In genomic region chr12:71152838-71153237, GRCh38 we compare ENCODE assay signal across 19 cellular contexts. TPM values are rescaled to one million over a fixed set of nuclear protein-coding genes. Genes with fewer than 3 reads are reported as not detected.
DNase-seq lines count a peak whose midpoint lies in the region; ATAC-seq and TF ChIP-seq lines count a peak whose summit lies in the region.
"Had no signal": no experiment of that assay in that cellular context is flagged by ENCODE, and none has a peak within 500 bp of the region (broad histone marks: within the 10 kb centered on the region; RNA-seq: fewer than 3 reads in every experiment).

No MANE protein-coding gene starts in this region.

- peaks cover 3% of the 10 kb centered on the region for H3K36me3 Mint-ChIP-seq in glutamatergic neuron (ENCODE audit: unreplicated experiment)

- peaks cover 3% of the 10 kb centered on the region for H3K9me3 Mint-ChIP-seq in glutamatergic neuron (ENCODE audit: unreplicated experiment)

- no peaks in the 10 kb centered on the region for H3K4me1 Mint-ChIP-seq in glutamatergic neuron (ENCODE audit: low read depth, unreplicated experiment)
- H3K4me1 Mint-ChIP-seq: B cell had no signal

- no peak for ATAC-seq in HG03442 (IDR thresholded peaks at IDR 0.05; ENCODE audit: unreplicated experiment)
- ATAC-seq in left lung = no peak

- H3K4me3 ChIP-seq in colonic mucosa (peak overlapping the region; percentile 41), left lung (no peak overlapping the region)
- H3K4me3 ChIP-seq: PC-9 had no signal

- DNase-seq in A172 (ENCODE audit: low spot score) (peak; percentile 63), LoVo (ENCODE audit: low spot score) (peak; percentile 98), colonic mucosa (no peak), glutamatergic neuron (no peak), left lung (no peak), ureter (ENCODE audit: low spot score) (no peak), NCI-H1417 (lab: John Stamatoyannopoulos, UW) (no peak)
- DNase-seq: ACHN; CD4-positive, alpha-beta T cell; DMS 273 treated with DMSO at 0.1 percent for 48 hours; H7; Karpas-422; NCI-H1417 treated with DMSO at 0.1 percent for 48 hours; NCI-H345; PC-9; Right ventricle myocardium superior had no signal

- H3K27ac ChIP-seq in colonic mucosa = peak overlapping the region; percentile 15
- H3K27ac ChIP-seq in left lung = no peak overlapping the region
- H3K27ac ChIP-seq: PC-9 had no signal

- no peak overlapping the region for H3K4me3 Mint-ChIP-seq in glutamatergic neuron (ENCODE audit: unreplicated experiment)
- H3K4me3 Mint-ChIP-seq: B cell; CD4-positive, alpha-beta T cell had no signal

- H3K27me3 ChIP-seq in colonic mucosa (no peaks in the 10 kb centered on the region), left lung (no peaks in the 10 kb centered on the region)

- no peaks in the 10 kb centered on the region for H3K4me1 ChIP-seq in colonic mucosa
- H3K4me1 ChIP-seq in left lung = peaks cover 0 to 3% of the 10 kb centered on the region in 2 donors

- peak overlapping the region; percentile 28 for H3K27ac Mint-ChIP-seq in glutamatergic neuron (ENCODE audit: unreplicated experiment)
- H3K27ac Mint-ChIP-seq: B cell; CD4-positive, alpha-beta T cell had no signal

- H3K9me3 ChIP-seq in colonic mucosa (no peaks in the 10 kb centered on the region), left lung (peaks cover 0 to 4% of the 10 kb centered on the region in 2 donors)

- H3K9ac ChIP-seq in colonic mucosa (ENCODE audit: low read depth in 2 of 2, low read length in 2 of 2) = peak overlapping the region in 1 of 2 donors; percentile 57

- no peaks in the 10 kb centered on the region for H3K27me3 Mint-ChIP-seq in glutamatergic neuron (ENCODE audit: unreplicated experiment)
- H3K27me3 Mint-ChIP-seq: B cell had no signal

- no peaks in the 10 kb centered on the region for H3K36me3 ChIP-seq in colonic mucosa
- no peaks in the 10 kb centered on the region for H3K36me3 ChIP-seq in left lung

- intact Hi-C loops in colonic mucosa (cut with DNase I) (no loop called here), left lung (cut with DNase I) (no loop called here)

- no peak for TF ChIP-seq CTCF in colonic mucosa (IDR thresholded peaks at IDR 0.05)
- no peak for TF ChIP-seq CTCF in glutamatergic neuron (IDR thresholded peaks at IDR 0.05; ENCODE audit: partially characterized antibody, unreplicated experiment)
- no peak for TF ChIP-seq CTCF in left lung (IDR thresholded peaks at IDR 0.05)

RNA-seq across cellular contexts. Expression of gene TSPAN8, which starts 5.0 kb away (rescaled TPM):
- 40.6 and 55.8 TPM in 2 replicates for total RNA-seq in A172 (2014; rRNA removed; shearing (Covaris generic))
- total RNA-seq in colonic mucosa (1,000 to 10,000 TPM; 1,318 to 1,657 TPM), glutamatergic neuron (ENCODE audit: unreplicated experiment) (1.6 TPM), left lung (10 to 100 TPM in 1 of 2 donors, 1 to 10 TPM in 1; 7.5 to 18.0 TPM), ureter (2.1 TPM)
- total RNA-seq: B cell; CD4-positive, alpha-beta T cell; Daoy; H7; Right ventricle myocardium superior had no signal

Comparison
In these comparisons a context has a peak if more than half of its experiments do, and no peak if none do; other contexts are left out.
1. DNase-seq: peak in A172 (single experiment) and LoVo (single experiment); none in colonic mucosa (single experiment), glutamatergic neuron (single experiment), left lung (0 of 2), ureter (single experiment) and NCI-H1417 (0 of 3).
2. RNA of gene TSPAN8, which starts 5.0 kb away (total RNA-seq): 1,318 to 1,657 TPM in colonic mucosa; 40.6 to 55.8 TPM in A172, 7.5 to 18.0 TPM in left lung, 2.1 TPM in ureter (single experiment) and 1.6 TPM in glutamatergic neuron (single experiment); every median in the first group is over 10 times any median in the second.